In genomic region chr1:155070392-155070700, GRCh38 we compare ENCODE assay signal across 8 cellular contexts. TPM values are rescaled to one million over a fixed set of nuclear protein-coding genes. Genes with fewer than 3 reads are reported as not detected.
DNase-seq lines count a peak whose midpoint lies in the region; ATAC-seq and TF ChIP-seq lines count a peak whose summit lies in the region.

No MANE protein-coding gene starts in this region.

- H3K4me3 Mint-ChIP-seq in activated naive CD8-positive, alpha-beta T cell, result peak overlapping the region; percentile 59
- H3K4me3 Mint-ChIP-seq in activated naive CD8-positive, alpha-beta T cell treated with anti-CD3 and anti-CD28 coated beads, Interleukin-2, amount 50 U/mL, for 24 hours, result no peak overlapping the region
- peak overlapping the region; percentile 81 for H3K4me3 Mint-ChIP-seq in type B pancreatic cell

- TF ChIP-seq CTCF in cardiac fibroblast (IDR thresholded peaks at IDR 0.05; ENCODE audit: low read depth, low read length), result no peak
- no peak for TF ChIP-seq CTCF in type B pancreatic cell (conservative IDR thresholded peaks at IDR 0.05)

- 21 to 22% methylated on average over 8 to 13 of the region's 13 CpGs for WGBS in mesodermal cell (ENCODE audit: insufficient coverage in 2 of 2), 2 experiments

- no peak for DNase-seq in activated naive CD8-positive, alpha-beta T cell treated with anti-CD3 and anti-CD28 coated beads, Interleukin-2, amount 50 U/mL, for 24 hours
- no peak for DNase-seq in cardiac fibroblast (ENCODE audit: low read depth in 2 of 2)
- DNase-seq in type B pancreatic cell (ENCODE audit: extremely low spot score, unreplicated experiment), result no peak
- no peak for DNase-seq in SHP77 (lab: John Stamatoyannopoulos, UW)
- no peak for DNase-seq in NOMO-1 (lab: John Stamatoyannopoulos, UW; ENCODE audit: unreplicated experiment in 2 of 2)

- H3K9me3 Mint-ChIP-seq in activated naive CD8-positive, alpha-beta T cell (ENCODE audit: low read depth), result no peaks in the 10 kb centered on the region
- H3K9me3 Mint-ChIP-seq in activated naive CD8-positive, alpha-beta T cell treated with anti-CD3 and anti-CD28 coated beads, Interleukin-2, amount 50 U/mL, for 24 hours, result no peaks in the 10 kb centered on the region
- no peaks in the 10 kb centered on the region for H3K9me3 Mint-ChIP-seq in type B pancreatic cell

- ATAC-seq in activated naive CD8-positive, alpha-beta T cell treated with anti-CD3 and anti-CD28 coated beads, Interleukin-2, amount 50 U/mL, for 24 hours, result no peak
- no peak for ATAC-seq in HG03565 (IDR thresholded peaks at IDR 0.05; ENCODE audit: unreplicated experiment)

- no peak overlapping the region for H3K27ac ChIP-seq in mesodermal cell (ENCODE audit: low read depth, low read length, severe bottlenecking)

- no peaks in the 10 kb centered on the region for H3K9me3 ChIP-seq in mesodermal cell (ENCODE audit: control insufficient read depth, low read length)

- H3K36me3 ChIP-seq in mesodermal cell (ENCODE audit: control insufficient read depth, insufficient read depth, low read length), result peaks cover 34% of the 10 kb centered on the region

- H3K27me3 Mint-ChIP-seq in activated naive CD8-positive, alpha-beta T cell, result no peaks in the 10 kb centered on the region
- H3K27me3 Mint-ChIP-seq in activated naive CD8-positive, alpha-beta T cell treated with anti-CD3 and anti-CD28 coated beads, Interleukin-2, amount 50 U/mL, for 24 hours, result no peaks in the 10 kb centered on the region
- H3K27me3 Mint-ChIP-seq in type B pancreatic cell, result peaks cover 26% of the 10 kb centered on the region

- H3K4me1 ChIP-seq in mesodermal cell (ENCODE audit: control insufficient read depth, insufficient read depth, low read length, poor library complexity, severe bottlenecking), result peaks cover 40% of the 10 kb centered on the region

- H3K4me3 ChIP-seq in cardiac fibroblast (replicated peaks in 1 of 2; ENCODE audit: low read depth in 2 of 2, low read length in 2 of 2) (peak overlapping the region; percentile 33 to 45), mesodermal cell (ENCODE audit: extremely low read depth, insufficient read depth, low read length, poor library complexity, severe bottlenecking) (peak overlapping the region; percentile 26)

- H3K27ac Mint-ChIP-seq in activated naive CD8-positive, alpha-beta T cell, result no peak overlapping the region
- no peak overlapping the region for H3K27ac Mint-ChIP-seq in activated naive CD8-positive, alpha-beta T cell treated with anti-CD3 and anti-CD28 coated beads, Interleukin-2, amount 50 U/mL, for 24 hours
- no peak overlapping the region for H3K27ac Mint-ChIP-seq in type B pancreatic cell

- no peaks in the 10 kb centered on the region for H3K36me3 Mint-ChIP-seq in activated naive CD8-positive, alpha-beta T cell
- peaks cover 1% of the 10 kb centered on the region for H3K36me3 Mint-ChIP-seq in activated naive CD8-positive, alpha-beta T cell treated with anti-CD3 and anti-CD28 coated beads, Interleukin-2, amount 50 U/mL, for 24 hours (ENCODE audit: low read depth)
- no peaks in the 10 kb centered on the region for H3K36me3 Mint-ChIP-seq in type B pancreatic cell

- peaks cover 28% of the 10 kb centered on the region for H3K4me1 Mint-ChIP-seq in activated naive CD8-positive, alpha-beta T cell (ENCODE audit: low read depth)
- H3K4me1 Mint-ChIP-seq in activated naive CD8-positive, alpha-beta T cell treated with anti-CD3 and anti-CD28 coated beads, Interleukin-2, amount 50 U/mL, for 24 hours, result peaks cover 15% of the 10 kb centered on the region
- H3K4me1 Mint-ChIP-seq in type B pancreatic cell (ENCODE audit: unreplicated experiment), result peaks cover 9% of the 10 kb centered on the region

RNA-seq across cellular contexts. Expression of gene EFNA4, which starts 6.8 kb away (rescaled TPM):
- 26.5 TPM for polyA plus RNA-seq in mesodermal cell (2013, experiment 1 of 2)
- 22.7 TPM for polyA plus RNA-seq in mesodermal cell (2013, experiment 2 of 2)
- 21.2 and 22.1 TPM in 2 replicates for total RNA-seq in type B pancreatic cell (ENCODE audit: low replicate concordance)

RNA-seq across cellular contexts. Expression of gene EFNA3, which starts 8.3 kb away (rescaled TPM):
- 8.6 TPM for polyA plus RNA-seq in mesodermal cell (2013, experiment 1 of 2)
- 4.8 TPM for polyA plus RNA-seq in mesodermal cell (2013, experiment 2 of 2)
- total RNA-seq in type B pancreatic cell (ENCODE audit: low replicate concordance), result 3.4 and 4.7 TPM in 2 replicates

RNA-seq across cellular contexts. Expression of gene ADAM15, which starts 19.2 kb away (rescaled TPM):
- polyA plus RNA-seq in mesodermal cell (2013, experiment 1 of 2), result 46.4 TPM
- polyA plus RNA-seq in mesodermal cell (2013, experiment 2 of 2), result 36.3 TPM
- 61.9 and 69.0 TPM in 2 replicates for total RNA-seq in type B pancreatic cell (ENCODE audit: low replicate concordance)

RNA-seq across cellular contexts. Expression of gene DCST1, which starts 36.7 kb away (rescaled TPM):
- polyA plus RNA-seq in mesodermal cell (2013, experiment 1 of 2), result not detected
- polyA plus RNA-seq in mesodermal cell (2013, experiment 2 of 2), result not detected
- not detected in 2 replicates for total RNA-seq in type B pancreatic cell (ENCODE audit: low replicate concordance)

RNA-seq across cellular contexts. Expression of gene DCST2, which starts 36.8 kb away (rescaled TPM):
- 0.85 TPM for polyA plus RNA-seq in mesodermal cell (2013, experiment 1 of 2)
- 1.1 TPM for polyA plus RNA-seq in mesodermal cell (2013, experiment 2 of 2)
- total RNA-seq in type B pancreatic cell (ENCODE audit: low replicate concordance), result 1.6 and 2.4 TPM in 2 replicates
